Comparison of ENCODE assay signal across 1 cellular context in the genomic region with DNA sequence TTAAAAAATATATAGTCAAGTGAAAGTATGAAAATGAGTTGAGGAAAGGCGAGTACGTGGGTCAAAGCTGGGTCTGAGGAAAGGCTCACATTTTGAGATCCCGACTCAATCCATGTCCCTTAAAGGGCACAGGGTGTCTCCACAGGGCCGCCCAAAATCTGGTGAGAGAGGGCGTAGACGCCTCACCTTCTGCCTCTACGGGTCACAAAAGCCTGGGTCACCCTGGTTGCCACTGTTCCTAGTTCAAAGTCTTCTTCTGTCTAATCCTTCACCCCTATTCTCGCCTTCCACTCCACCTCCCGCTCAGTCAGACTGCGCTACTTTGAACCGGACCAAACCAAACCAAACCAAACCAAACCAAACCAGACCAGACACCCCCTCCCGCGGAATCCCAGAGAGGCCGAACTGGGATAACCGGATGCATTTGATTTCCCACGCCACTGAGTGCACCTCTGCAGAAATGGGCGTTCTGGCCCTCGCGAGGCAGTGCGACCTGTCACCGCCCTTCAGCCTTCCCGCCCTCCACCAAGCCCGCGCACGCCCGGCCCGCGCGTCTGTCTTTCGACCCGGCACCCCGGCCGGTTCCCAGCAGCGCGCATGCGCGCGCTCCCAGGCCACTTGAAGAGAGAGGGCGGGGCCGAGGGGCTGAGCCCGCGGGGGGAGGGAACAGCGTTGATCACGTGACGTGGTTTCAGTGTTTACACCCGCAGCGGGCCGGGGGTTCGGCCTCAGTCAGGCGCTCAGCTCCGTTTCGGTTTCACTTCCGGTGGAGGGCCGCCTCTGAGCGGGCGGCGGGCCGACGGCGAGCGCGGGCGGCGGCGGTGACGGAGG.
TF ChIP-seq lines count a peak whose summit lies in the region.

A gene (plus strand): TSS at position 728 of the 831 bp plus-strand sequence. CDS start 261 bp downstream, outside the sequence.

TF ChIP-seq in neural cell, 6 proteins besides CTCF, POLR2A, EP300 and RAD21 (continued from another document):
- TF ChIP-seq, protein P1, sequence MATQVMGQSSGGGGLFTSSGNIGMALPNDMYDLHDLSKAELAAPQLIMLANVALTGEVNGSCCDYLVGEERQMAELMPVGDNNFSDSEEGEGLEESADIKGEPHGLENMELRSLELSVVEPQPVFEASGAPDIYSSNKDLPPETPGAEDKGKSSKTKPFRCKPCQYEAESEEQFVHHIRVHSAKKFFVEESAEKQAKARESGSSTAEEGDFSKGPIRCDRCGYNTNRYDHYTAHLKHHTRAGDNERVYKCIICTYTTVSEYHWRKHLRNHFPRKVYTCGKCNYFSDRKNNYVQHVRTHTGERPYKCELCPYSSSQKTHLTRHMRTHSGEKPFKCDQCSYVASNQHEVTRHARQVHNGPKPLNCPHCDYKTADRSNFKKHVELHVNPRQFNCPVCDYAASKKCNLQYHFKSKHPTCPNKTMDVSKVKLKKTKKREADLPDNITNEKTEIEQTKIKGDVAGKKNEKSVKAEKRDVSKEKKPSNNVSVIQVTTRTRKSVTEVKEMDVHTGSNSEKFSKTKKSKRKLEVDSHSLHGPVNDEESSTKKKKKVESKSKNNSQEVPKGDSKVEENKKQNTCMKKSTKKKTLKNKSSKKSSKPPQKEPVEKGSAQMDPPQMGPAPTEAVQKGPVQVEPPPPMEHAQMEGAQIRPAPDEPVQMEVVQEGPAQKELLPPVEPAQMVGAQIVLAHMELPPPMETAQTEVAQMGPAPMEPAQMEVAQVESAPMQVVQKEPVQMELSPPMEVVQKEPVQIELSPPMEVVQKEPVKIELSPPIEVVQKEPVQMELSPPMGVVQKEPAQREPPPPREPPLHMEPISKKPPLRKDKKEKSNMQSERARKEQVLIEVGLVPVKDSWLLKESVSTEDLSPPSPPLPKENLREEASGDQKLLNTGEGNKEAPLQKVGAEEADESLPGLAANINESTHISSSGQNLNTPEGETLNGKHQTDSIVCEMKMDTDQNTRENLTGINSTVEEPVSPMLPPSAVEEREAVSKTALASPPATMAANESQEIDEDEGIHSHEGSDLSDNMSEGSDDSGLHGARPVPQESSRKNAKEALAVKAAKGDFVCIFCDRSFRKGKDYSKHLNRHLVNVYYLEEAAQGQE (IDR thresholded peaks at IDR 0.05; ENCODE audit: borderline replicate concordance): no peak
